9 cellular contexts compared by ENCODE assay signal in the genomic region with DNA sequence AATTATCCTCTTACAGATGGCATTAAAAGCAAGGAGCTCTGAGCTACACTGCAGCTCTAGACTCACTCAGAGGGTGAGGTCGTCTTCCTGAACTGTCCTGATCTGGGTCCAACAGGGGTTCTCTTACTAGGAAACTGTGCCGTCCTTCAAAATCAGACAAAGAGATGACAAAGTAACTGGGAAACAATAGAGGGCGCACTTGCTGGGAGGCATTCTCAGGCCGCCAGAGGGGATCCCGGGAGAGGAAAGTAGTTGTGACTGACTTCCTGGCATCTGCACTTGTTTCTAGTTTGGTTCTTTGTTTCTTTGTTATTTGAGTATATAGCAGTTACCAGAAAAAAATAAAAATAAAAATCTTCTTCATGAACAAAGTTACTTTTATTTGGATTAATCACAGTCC.
DNase-seq lines count a peak whose midpoint lies in the region; ATAC-seq and TF ChIP-seq lines count a peak whose summit lies in the region.
"Had no signal": no experiment of that assay in that cellular context is flagged by ENCODE, and none has a peak within 500 bp of the region (broad histone marks: within the 10 kb centered on the region; RNA-seq: fewer than 3 reads in every experiment).

No MANE protein-coding gene starts in this region.

- H4K8ac ChIP-seq in trophoblast cell (ENCODE audit: low read depth, low read length): peak overlapping the region; percentile 51

- H3K18ac ChIP-seq in trophoblast cell (ENCODE audit: low read length): no peak overlapping the region

- H3K27me3 ChIP-seq in trophoblast cell (ENCODE audit: insufficient read depth, low read length): no peaks in the 10 kb centered on the region
- peaks cover 0 to 13% (median 0%) of the 10 kb centered on the region in 7 donors for H3K27me3 ChIP-seq in spleen (replicated peaks in 1 of 7)

- H2AFZ ChIP-seq in trophoblast cell (ENCODE audit: insufficient read depth, low read length, poor library complexity): no peak overlapping the region

- peaks cover 8% of the 10 kb centered on the region for H3K79me1 ChIP-seq in trophoblast cell (ENCODE audit: low read length)

- H3K36me3 ChIP-seq in trophoblast cell (ENCODE audit: control insufficient read depth in 1 of 2, insufficient read depth in 2 of 2, low read length in 2 of 2): no peaks in the 10 kb centered on the region
- H3K36me3 ChIP-seq in spleen: no peaks in the 10 kb centered on the region

- no peak overlapping the region for H3K4me2 ChIP-seq in trophoblast cell (ENCODE audit: low read length)

- TF ChIP-seq CTCF in GM12874 (IDR thresholded peaks at IDR 0.05; ENCODE audit: insufficient read depth, low read depth, low read length) (peak; percentile 24; the same call in 1 of the 2 replicates), choroid plexus epithelial cell (conservative IDR thresholded peaks at IDR 0.05; ENCODE audit: low read depth, low read length) (peak; percentile 56), spleen (IDR thresholded peaks at IDR 0.05 in 8 of 11, conservative IDR thresholded peaks at IDR 0.05 in 3 of 11) (peak in 2 of 11 experiments; percentile 6 to 20)

- no peak overlapping the region for H2AK5ac ChIP-seq in trophoblast cell (ENCODE audit: low read length)

- no peaks in the 10 kb centered on the region for H3K79me2 ChIP-seq in trophoblast cell (ENCODE audit: control insufficient read depth, insufficient read depth, low read length, poor library complexity)

- H3K9me3 ChIP-seq in trophoblast cell (ENCODE audit: insufficient read depth, low read depth, low read length) (no peaks in the 10 kb centered on the region), spleen (peaks cover 0 to 13% (median 5%) of the 10 kb centered on the region in 8 donors)

- DNase-seq in NCI-H460 (ENCODE audit: extremely low read depth, low read depth) (peak; percentile 60), choroid plexus epithelial cell (ENCODE audit: low read depth) (peak; percentile 28), trophoblast cell (peak in 1 of 2 donors; percentile 63), spleen (no peak), DMS114 treated with DMSO at 0.1 percent for 48 hours (lab: John Stamatoyannopoulos, UW; ENCODE audit: unreplicated experiment) (no peak)
- DNase-seq: activated CD4-positive, alpha-beta T cell treated with anti-CD3 and anti-CD28 coated beads, Interleukin-2, amount 50 U/mL, for 1 hour; effector CD8-positive, alpha-beta T cell had no signal

- TF ChIP-seq POLR2A in spleen (IDR thresholded peaks at IDR 0.05): no peak

- no peak overlapping the region for H2BK5ac ChIP-seq in trophoblast cell (ENCODE audit: low read depth, low read length, poor library complexity)

- H3K9ac ChIP-seq in trophoblast cell (ENCODE audit: low read length): no peak overlapping the region

- H3K23ac ChIP-seq in trophoblast cell (ENCODE audit: low read length): no peak overlapping the region

- peak overlapping the region; percentile 77 for H4K91ac ChIP-seq in trophoblast cell (ENCODE audit: low read depth, low read length)

- H3K27ac ChIP-seq in trophoblast cell (ENCODE audit: low read depth, low read length) (no peak overlapping the region), spleen (no peak overlapping the region)

- no CpG with 5 or more reads among the region's 5 CpGs for WGBS in trophoblast cell (ENCODE audit: extremely low coverage, insufficient coverage, insufficient read length)
- 5 to 10% (median 7%) methylated on average over 5 of the region's 5 CpGs for WGBS in spleen, 5 donors

- H4K12ac ChIP-seq in trophoblast cell (ENCODE audit: low read depth, low read length): no peak overlapping the region

- peak overlapping the region; percentile 8 for H2BK120ac ChIP-seq in trophoblast cell (ENCODE audit: insufficient read depth, low read length, poor library complexity)

- ATAC-seq in GM21737 (IDR thresholded peaks at IDR 0.05; ENCODE audit: unreplicated experiment): no peak

- intact Hi-C loops in spleen (cut with DNase I; ENCODE audit: low total_unique reads): no loop called here

- H3K4ac ChIP-seq in trophoblast cell (ENCODE audit: low read depth, low read length): no peak overlapping the region

- H3K14ac ChIP-seq in trophoblast cell (ENCODE audit: low read length): peak overlapping the region; percentile 32

- H3K4me3 ChIP-seq in choroid plexus epithelial cell (ENCODE audit: low read depth, low read length) (no peak overlapping the region), trophoblast cell (ENCODE audit: low read depth, low read length) (no peak overlapping the region), spleen (no peak overlapping the region)

- H3K4me1 ChIP-seq in trophoblast cell (ENCODE audit: control insufficient read depth in 1 of 2, insufficient read depth in 2 of 2, low read length in 2 of 2) (peaks cover 2% of the 10 kb centered on the region in 2 experiments), spleen (no peaks in the 10 kb centered on the region)

- peak overlapping the region; percentile 84 for H2BK12ac ChIP-seq in trophoblast cell (ENCODE audit: low read length)

Comparison
In these comparisons a context has a peak if more than half of its experiments do, and no peak if none do; other contexts are left out.
1. DNase-seq: peak in NCI-H460 (single experiment) and choroid plexus epithelial cell (single experiment); none in spleen (single experiment) and DMS114 treated with DMSO at 0.1 percent for 48 hours (single experiment).